Comparison of ENCODE assay signal across 21 cellular contexts in the genomic region with DNA sequence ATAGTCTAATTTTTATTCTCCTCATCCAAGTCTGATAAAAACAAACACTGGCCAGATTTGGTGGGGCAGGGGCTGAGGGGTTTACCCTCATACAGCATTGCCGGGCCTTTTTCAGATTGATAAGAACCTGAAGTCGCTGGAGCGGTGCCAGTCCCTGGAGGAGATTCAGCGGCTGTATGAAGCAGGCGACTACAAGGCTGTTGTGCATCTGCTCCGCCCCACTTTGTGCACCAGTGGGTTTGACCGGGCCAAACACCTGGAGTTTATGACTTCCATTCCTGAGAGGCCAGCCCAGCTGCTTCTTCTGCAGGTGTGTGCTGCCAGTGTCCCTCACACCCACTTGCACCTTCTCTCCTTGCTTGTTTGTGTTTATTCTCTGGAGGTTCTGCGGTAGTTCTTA. TPM values are rescaled to one million over a fixed set of nuclear protein-coding genes. Genes with fewer than 3 reads are reported as not detected.
DNase-seq lines count a peak whose midpoint lies in the region; ATAC-seq and TF ChIP-seq lines count a peak whose summit lies in the region.
"Had no signal": no experiment of that assay in that cellular context is flagged by ENCODE, and none has a peak within 500 bp of the region (broad histone marks: within the 10 kb centered on the region; RNA-seq: fewer than 3 reads in every experiment).

No MANE protein-coding gene starts in this region.

- H3K27ac ChIP-seq in sigmoid colon = no peak overlapping the region
- H3K27ac ChIP-seq: 22Rv1, C4-2B, hepatocyte, tibial artery had no signal

- H3K27me3 ChIP-seq in sigmoid colon = no peaks in the 10 kb centered on the region
- H3K27me3 ChIP-seq: adrenal gland, hepatocyte, right lobe of liver, tibial artery had no signal

- no peak for TF ChIP-seq EP300 in sigmoid colon (IDR thresholded peaks at IDR 0.05)

- TF ChIP-seq POLR2A in sigmoid colon (IDR thresholded peaks at IDR 0.05) = no peak

- ATAC-seq in HG03565 (IDR thresholded peaks at IDR 0.05; ENCODE audit: unreplicated experiment) = no peak
- ATAC-seq: activated T-helper 17 cell treated with anti-CD3 and anti-CD28 coated beads, Interleukin-2, amount 50 U/mL, for 72 hours; effector memory CD8-positive, alpha-beta T cell; SK-N-SH treated with all-trans-retinoic acid at 6 μM for 48 hours had no signal

- H3K4me3 ChIP-seq in sigmoid colon = no peak overlapping the region
- H3K4me3 ChIP-seq: adrenal gland, hepatocyte, right lobe of liver, tibial artery had no signal

- intact Hi-C loops in sigmoid colon (cut with DNase I) = no loop called here

- WGBS in sigmoid colon, 2 donors = 24 to 60% methylated on average over 8 of the region's 8 CpGs

- TF ChIP-seq CTCF in sigmoid colon (IDR thresholded peaks at IDR 0.05) = no peak

- peaks cover 5 to 70% (median 32%) of the 10 kb centered on the region in 4 donors for H3K36me3 ChIP-seq in sigmoid colon

- H3K9me3 ChIP-seq in sigmoid colon = no peaks in the 10 kb centered on the region
- H3K9me3 ChIP-seq: adrenal gland, right lobe of liver, tibial artery had no signal

- H3K4me1 ChIP-seq in sigmoid colon = peaks cover 0 to 17% (median 2%) of the 10 kb centered on the region in 4 donors
- H3K4me1 ChIP-seq: tibial artery had no signal

- DNase-seq in NCI-H1092 treated with DMSO at 0.1 percent for 48 hours (lab: John Stamatoyannopoulos, UW) = peak; percentile 41
- no peak for DNase-seq in NCI-H1092 (lab: John Stamatoyannopoulos, UW)
- peak in 59 of 76 experiments; percentile 7 to 71 (median 46) for DNase-seq in HUDEP-2 (lab: John Stamatoyannopoulos, UW; ENCODE audit: unreplicated experiment in 76 of 76)
- DNase-seq in RPMI8226 = peak; percentile 95
- DNase-seq in sigmoid colon = peak; percentile 64
- DNase-seq in cerebellar nuclear complex (lab: John Stamatoyannopoulos, UW) = no peak
- no peak for DNase-seq in medulla oblongata (ENCODE audit: extremely low spot score)
- DNase-seq: DND-41; effector memory CD8-positive, alpha-beta T cell; NCI-H446; occipital lobe; PC-3; tibial artery had no signal

RNA-seq across cellular contexts. Expression of gene CABIN1, which starts 55.8 kb away (rescaled TPM):
- 10 to 100 TPM; 21.2 to 77.3 (median 35.6) TPM for total RNA-seq in sigmoid colon
- 10 to 100 TPM; 13.8 to 43.5 (median 15.7) TPM for polyA plus RNA-seq in sigmoid colon

Comparison
In these comparisons a context has a peak if more than half of its experiments do, and no peak if none do; other contexts are left out.
1. DNase-seq: peak in NCI-H1092 treated with DMSO at 0.1 percent for 48 hours (single experiment), HUDEP-2 (59 of 76), RPMI8226 (single experiment) and sigmoid colon (single experiment); none in NCI-H1092 (single experiment), cerebellar nuclear complex (0 of 2) and medulla oblongata (single experiment).